ENCODE assay signal across 27 cellular contexts in the genomic region with DNA sequence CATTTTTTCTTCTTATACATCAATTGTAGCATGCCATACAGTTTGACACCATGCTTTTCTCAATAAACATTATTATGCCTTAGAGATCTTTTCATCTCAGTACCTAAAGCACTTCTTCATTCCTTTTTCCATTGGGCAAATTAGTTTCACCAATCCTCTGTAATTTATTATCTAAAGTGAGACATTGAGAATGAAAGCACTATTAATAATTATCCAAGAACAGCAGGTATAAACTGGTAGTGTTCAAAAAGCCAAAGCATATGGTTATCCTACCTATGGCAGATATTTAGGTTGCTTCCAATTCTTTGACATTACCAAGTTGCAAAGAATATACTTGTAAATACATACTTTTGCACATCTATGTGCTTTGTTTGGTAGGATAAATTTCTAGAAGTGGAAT.
"Had no signal": no experiment of that assay in that cellular context is flagged by ENCODE, and none has a peak within 500 bp of the region (broad histone marks: within the 10 kb centered on the region; RNA-seq: fewer than 3 reads in every experiment).

No MANE protein-coding gene starts in this region.

- H3K9me3 ChIP-seq: breast epithelium, esophagus muscularis mucosa, heart left ventricle, left lung, lower lobe of right lung, mucosa of descending colon, testis had no signal

- ATAC-seq: activated CD4-positive, alpha-beta T cell treated with anti-CD3 and anti-CD28 coated beads for 36 hours; activated CD8-positive, alpha-beta memory T cell treated with anti-CD3 and anti-CD28 coated beads, Interleukin-2, amount 10 ng/mL, durations not matched to agents 7 days and 5 days; activated CD8-positive, alpha-beta T cell treated with anti-CD3 and anti-CD28 coated beads, Interleukin-2, amount 10 ng/mL, durations not matched to agents 7 days and 5 days; foreskin keratinocyte; heart left ventricle; left lung; lower lobe of right lung; mucosa of descending colon; natural killer cell treated with Interleukin-12 subunit alpha and Interleukin-12 subunit beta and Interleukin-15 and Interleukin-18, amount 100 ng/mL, for 72 hours; sciatic nerve; stimulated activated naive CD8-positive, alpha-beta T cell treated with anti-CD3 and anti-CD28 coated beads, Interleukin-15, Interleukin-2, amounts not matched to agents 100 U/mL and 50 U/mL, for 24 hours had no signal

- H3K4me1 ChIP-seq: breast epithelium, foreskin keratinocyte, heart left ventricle, left lung, lower lobe of right lung, testis had no signal

- H3K27ac Mint-ChIP-seq: activated CD4-positive, alpha-beta T cell treated with anti-CD3 and anti-CD28 coated beads for 36 hours; activated CD8-positive, alpha-beta memory T cell treated with anti-CD3 and anti-CD28 coated beads, Interleukin-2, amount 10 ng/mL, durations not matched to agents 7 days and 5 days; activated CD8-positive, alpha-beta T cell treated with anti-CD3 and anti-CD28 coated beads, Interleukin-2, amount 10 ng/mL, durations not matched to agents 7 days and 5 days; dendritic cell treated with granulocyte-macrophage colony-stimulating factor and Interleukin-4, amounts not matched to agents 40 ng/mL and 50 ng/mL, for 4 days; endodermal cell; immature natural killer cell; natural killer cell treated with Interleukin-12 subunit alpha and Interleukin-12 subunit beta and Interleukin-15 and Interleukin-18, amount 100 ng/mL, for 72 hours had no signal

- H3K9me3 Mint-ChIP-seq: activated naive CD4-positive, alpha-beta T cell treated with anti-CD3 and anti-CD28 coated beads, Interleukin-2, amount 50 U/mL, for 24 hours; dendritic cell treated with granulocyte-macrophage colony-stimulating factor and Interleukin-4, amounts not matched to agents 40 ng/mL and 50 ng/mL, for 4 days; endodermal cell; immature natural killer cell; natural killer cell treated with Interleukin-12 subunit alpha and Interleukin-12 subunit beta and Interleukin-15 and Interleukin-18, amount 100 ng/mL, for 72 hours had no signal

- H3K4me3 Mint-ChIP-seq: activated CD4-positive, alpha-beta T cell treated with anti-CD3 and anti-CD28 coated beads for 36 hours; activated CD8-positive, alpha-beta memory T cell treated with anti-CD3 and anti-CD28 coated beads, Interleukin-2, amount 10 ng/mL, durations not matched to agents 7 days and 5 days; activated CD8-positive, alpha-beta T cell treated with anti-CD3 and anti-CD28 coated beads, Interleukin-2, amount 10 ng/mL, durations not matched to agents 7 days and 5 days; activated naive CD4-positive, alpha-beta T cell treated with anti-CD3 and anti-CD28 coated beads, Interleukin-2, amount 50 U/mL, for 24 hours; dendritic cell treated with granulocyte-macrophage colony-stimulating factor and Interleukin-4, amounts not matched to agents 40 ng/mL and 50 ng/mL, for 4 days; endodermal cell; immature natural killer cell; natural killer cell treated with Interleukin-12 subunit alpha and Interleukin-12 subunit beta and Interleukin-15 and Interleukin-18, amount 100 ng/mL, for 72 hours had no signal

- H3K4me1 Mint-ChIP-seq: activated CD8-positive, alpha-beta memory T cell treated with anti-CD3 and anti-CD28 coated beads, Interleukin-2, amount 10 ng/mL, durations not matched to agents 7 days and 5 days; activated naive CD4-positive, alpha-beta T cell treated with anti-CD3 and anti-CD28 coated beads, Interleukin-2, amount 50 U/mL, for 24 hours; endodermal cell; immature natural killer cell had no signal

- DNase-seq: activated CD4-positive, alpha-beta T cell treated with anti-CD3 and anti-CD28 coated beads for 36 hours; activated CD4-positive, CD25-positive, alpha-beta regulatory T cell; activated CD8-positive, alpha-beta memory T cell treated with anti-CD3 and anti-CD28 coated beads, Interleukin-2, amount 10 ng/mL, durations not matched to agents 7 days and 5 days; activated CD8-positive, alpha-beta T cell treated with anti-CD3 and anti-CD28 coated beads, Interleukin-2, amount 10 ng/mL, durations not matched to agents 7 days and 5 days; activated gamma-delta T cell treated with Interleukin-2 at 50 U/mL for 16 hours; central memory CD4-positive, alpha-beta T cell; endodermal cell; foreskin keratinocyte; heart left ventricle; hypothalamus; immature natural killer cell; left lung; lower lobe of right lung; mucosa of descending colon; stimulated activated CD4-positive, alpha-beta T cell treated with anti-CD3 and anti-CD28 coated beads, Interleukin-12 subunit alpha, Interleukin-12 subunit beta, amount 100 ng/mL, for 4 hours; stimulated activated CD4-positive, alpha-beta T cell treated with anti-CD3 and anti-CD28 coated beads, Interleukin-4, amount 100 ng/mL, for 1 hour; stimulated activated naive CD8-positive, alpha-beta T cell treated with anti-CD3 and anti-CD28 coated beads, Interleukin-15, Interleukin-2, amounts not matched to agents 100 U/mL and 50 U/mL, for 24 hours; testis; trophoblast cell had no signal

- H3K27ac ChIP-seq: breast epithelium, foreskin keratinocyte, heart left ventricle, left lung, lower lobe of right lung, skin epidermis, testis had no signal

- FAIRE-seq: urothelium cell line had no signal

- H3K4me3 ChIP-seq: breast epithelium, esophagus muscularis mucosa, heart left ventricle, left lung, lower lobe of right lung, mucosa of descending colon, skin epidermis, testis had no signal

- H3K27me3 Mint-ChIP-seq: activated CD4-positive, alpha-beta T cell treated with anti-CD3 and anti-CD28 coated beads for 36 hours; activated CD8-positive, alpha-beta memory T cell treated with anti-CD3 and anti-CD28 coated beads, Interleukin-2, amount 10 ng/mL, durations not matched to agents 7 days and 5 days; activated naive CD4-positive, alpha-beta T cell treated with anti-CD3 and anti-CD28 coated beads, Interleukin-2, amount 50 U/mL, for 24 hours; dendritic cell treated with granulocyte-macrophage colony-stimulating factor and Interleukin-4, amounts not matched to agents 40 ng/mL and 50 ng/mL, for 4 days; natural killer cell treated with Interleukin-12 subunit alpha and Interleukin-12 subunit beta and Interleukin-15 and Interleukin-18, amount 100 ng/mL, for 72 hours had no signal
